ENCODE assay signal across 9 cellular contexts in genomic region chr18:61606068-61606660, GRCh38.
DNase-seq lines count a peak whose midpoint lies in the region; ATAC-seq and TF ChIP-seq lines count a peak whose summit lies in the region.
"Had no signal": no experiment of that assay in that cellular context is flagged by ENCODE, and none has a peak within 500 bp of the region (broad histone marks: within the 10 kb centered on the region; RNA-seq: fewer than 3 reads in every experiment).

No MANE protein-coding gene starts in this region.

- ATAC-seq in GM18498 (IDR thresholded peaks at IDR 0.05; ENCODE audit: unreplicated experiment) (no peak), HG02763 (IDR thresholded peaks at IDR 0.05; ENCODE audit: unreplicated experiment) (no peak)

- intact Hi-C loops in thyroid gland (cut with DNase I) = no loop called here

- TF ChIP-seq CTCF in kidney epithelial cell (IDR thresholded peaks at IDR 0.05; ENCODE audit: insufficient read depth, low read length, poor library complexity, severe bottlenecking) = no peak
- TF ChIP-seq CTCF in thyroid gland (IDR thresholded peaks at IDR 0.05) = no peak

- H3K4me1 ChIP-seq in thyroid gland = peaks cover 0 to 20% of the 10 kb centered on the region in 2 donors

- peak overlapping the region; percentile 28 for H3K4me3 ChIP-seq in kidney epithelial cell (ENCODE audit: low read depth, low read length)
- peak overlapping the region in 2 of 3 donors; percentile 7 to 9 for H3K4me3 ChIP-seq in thyroid gland (replicated peaks in 1 of 3)

- H3K27me3 ChIP-seq in kidney epithelial cell (ENCODE audit: control insufficient read depth, insufficient read depth, low read length) (no peaks in the 10 kb centered on the region), thyroid gland (no peaks in the 10 kb centered on the region)

- peak overlapping the region; percentile 21 to 56 (median 42) for H3K27ac ChIP-seq in thyroid gland
- H3K27ac ChIP-seq: KMS-11 had no signal

- no peak for TF ChIP-seq POLR2A in thyroid gland (IDR thresholded peaks at IDR 0.05)

- H3K9me3 ChIP-seq in thyroid gland = no peaks in the 10 kb centered on the region

- DNase-seq in LHCN-M2 (ENCODE audit: low read depth) (peak; percentile 74), dermis blood vessel endothelial cell (peak; percentile 41), kidney epithelial cell (ENCODE audit: low read depth) (no peak), thyroid gland (peak; percentile 22 to 25), ACHN (no peak), SIG-M5 treated with dmso at 0.1 percent for 504 hours (lab: John Stamatoyannopoulos, UW; ENCODE audit: unreplicated experiment) (no peak)

- in situ Hi-C loops in ACHN (cut with HindIII; ENCODE audit: low pct_ligation_motif_present, low pct_unique_long_range_greater_than_20kb, low sequenced_read_pairs) = no loop called here

- WGBS in thyroid gland, 2 donors = 28 to 37% methylated on average over 17 of the region's 17 CpGs

- H3K36me3 ChIP-seq in kidney epithelial cell (ENCODE audit: control insufficient read depth, insufficient read depth, low read length) (no peaks in the 10 kb centered on the region), thyroid gland (no peaks in the 10 kb centered on the region)

Comparison
In these comparisons a context has a peak if more than half of its experiments do, and no peak if none do; other contexts are left out.
1. DNase-seq: peak in LHCN-M2 (single experiment), dermis blood vessel endothelial cell (single experiment) and thyroid gland (2 of 2); none in kidney epithelial cell (single experiment), ACHN (single experiment) and SIG-M5 treated with dmso at 0.1 percent for 504 hours (single experiment).